ENCODE assay signal across 25 cellular contexts in genomic region chrX:84153538-84153937, GRCh38. TPM values are rescaled to one million over a fixed set of nuclear protein-coding genes. Genes with fewer than 3 reads are reported as not detected.
DNase-seq lines count a peak whose midpoint lies in the region; ATAC-seq, FAIRE-seq and TF ChIP-seq lines count a peak whose summit lies in the region.
"Had no signal": no experiment of that assay in that cellular context is flagged by ENCODE, and none has a peak within 500 bp of the region (broad histone marks: within the 10 kb centered on the region; RNA-seq: fewer than 3 reads in every experiment).

No MANE protein-coding gene starts in this region.

- DNase-seq in IMR-90 = peak; percentile 35
- peak; percentile 41 for DNase-seq in mammary epithelial cell
- DNase-seq in foreskin keratinocyte = peak in 1 of 2 donors; percentile 39
- DNase-seq in small intestine = peak; percentile 6
- DNase-seq in NCI-H82 (lab: John Stamatoyannopoulos, UW) = no peak
- no peak for DNase-seq in DMS53 (lab: John Stamatoyannopoulos, UW)
- no peak for DNase-seq in body of pancreas
- DNase-seq: Caco-2; CD4-positive, alpha-beta T cell; DMS 273 treated with DMSO at 0.1 percent for 48 hours; DND-41; GOT3; Kasumi-1; MG63; NCI-H1417; NCI-H187; NCI-H2227 treated with DMSO at 0.1 percent for 48 hours; NCI-H524 had no signal

- H2AK9ac ChIP-seq in IMR-90 (replicated peaks; ENCODE audit: low read depth, low read length, poor library complexity) = no peak overlapping the region

- H3K56ac ChIP-seq in IMR-90 (ENCODE audit: extremely low read depth, insufficient read depth, low read length) = no peak overlapping the region

- H3K9me3 ChIP-seq in IMR-90 (ENCODE audit: control insufficient read depth, insufficient read depth, low read length) = no peaks in the 10 kb centered on the region
- H3K9me3 ChIP-seq in mammary epithelial cell (replicated peaks; ENCODE audit: insufficient read depth, low read length) = no peaks in the 10 kb centered on the region
- no peaks in the 10 kb centered on the region for H3K9me3 ChIP-seq in small intestine (ENCODE audit: control insufficient read depth, low read depth)
- H3K9me3 ChIP-seq in body of pancreas = no peaks in the 10 kb centered on the region
- H3K9me3 ChIP-seq: Caco-2, MG63, SJSA1 had no signal

- H3K9me1 ChIP-seq in IMR-90 (ENCODE audit: insufficient read depth, low read length) = no peaks in the 10 kb centered on the region

- H3K79me1 ChIP-seq in IMR-90 (ENCODE audit: low read depth in 1 of 2, low read length in 2 of 2) = no peaks in the 10 kb centered on the region

- H3K27me3 ChIP-seq in IMR-90 (ENCODE audit: control insufficient read depth, insufficient read depth, low read length) (no peaks in the 10 kb centered on the region), mammary epithelial cell (ENCODE audit: insufficient read depth, low read length) (no peaks in the 10 kb centered on the region), foreskin keratinocyte (no peaks in the 10 kb centered on the region), small intestine (ENCODE audit: control insufficient read depth in 2 of 2, insufficient read depth in 2 of 2, low read length in 2 of 2) (no peaks in the 10 kb centered on the region), body of pancreas (no peaks in the 10 kb centered on the region)
- H3K27me3 ChIP-seq: MG63, SJSA1 had no signal

- intact Hi-C loops in IMR-90 (cut with micrococcal nuclease) = no loop called here
- intact Hi-C loops in mammary epithelial cell (cut with micrococcal nuclease) = no loop called here
- intact Hi-C loops in body of pancreas (cut with DNase I) = no loop called here

- H3K4me1 ChIP-seq in IMR-90 (ENCODE audit: control insufficient read depth, insufficient read depth, low read length) (no peaks in the 10 kb centered on the region), mammary epithelial cell (ENCODE audit: insufficient read depth, low read length) (peaks cover 6% of the 10 kb centered on the region), foreskin keratinocyte (peaks cover 9% of the 10 kb centered on the region), small intestine (ENCODE audit: control insufficient read depth in 2 of 2, insufficient read depth in 1 of 2, low read depth in 1 of 2, low read length in 1 of 2) (no peaks in the 10 kb centered on the region), body of pancreas (no peaks in the 10 kb centered on the region)
- H3K4me1 ChIP-seq: Caco-2, SJSA1 had no signal

- CTCF ChIA-PET in IMR-90 (lab: Yijun Ruan, JAX) (no interaction called here), mammary epithelial cell (lab: Charles Lee; ENCODE audit: low non-redundant PET) (no interaction called here)

- no CpG with 5 or more reads among the region's 1 CpG for WGBS in IMR-90 (ENCODE audit: extremely low coverage in 2 of 2, insufficient read length in 1 of 2), 2 experiments
- 0% methylated on average over 1 of the region's 1 CpG for WGBS in mammary epithelial cell (ENCODE audit: low coverage, missing lambda C conversion rate)
- 30 to 73% (median 60%) methylated on average over 1 of the region's 1 CpG for WGBS in small intestine, 3 donors
- WGBS in body of pancreas, 2 donors = 67 to 71% methylated on average over 1 of the region's 1 CpG

- FAIRE-seq in small intestine (lab: Jason Lieb, UNC) = no peak
- FAIRE-seq: GM12891, RCC 7860 had no signal

- H3K4me3 ChIP-seq in IMR-90 (ENCODE audit: insufficient read depth, low read depth, low read length) (no peak overlapping the region), mammary epithelial cell (replicated peaks in 1 of 3; ENCODE audit: insufficient read depth in 1 of 3, low read depth in 2 of 3, low read length in 3 of 3) (no peak overlapping the region), small intestine (ENCODE audit: low read depth in 1 of 2, low read length in 2 of 2) (no peak overlapping the region), body of pancreas (no peak overlapping the region)
- H3K4me3 ChIP-seq: MG63, SJSA1 had no signal

- no peaks in the 10 kb centered on the region for H3K79me2 ChIP-seq in mammary epithelial cell (ENCODE audit: insufficient read depth, low read length)

- H4K5ac ChIP-seq in IMR-90 (ENCODE audit: low read depth, low read length) = no peak overlapping the region

- no peak overlapping the region for H2BK20ac ChIP-seq in IMR-90 (ENCODE audit: low read depth, low read length)

- POLR2A ChIA-PET in IMR-90 (lab: Charles Lee; ENCODE audit: unreplicated experiment) = no interaction called here

- H2AK5ac ChIP-seq in IMR-90 (ENCODE audit: low read depth, low read length) = no peak overlapping the region

- H4K20me1 ChIP-seq in IMR-90 (ENCODE audit: insufficient read depth, low read length) (no peaks in the 10 kb centered on the region), mammary epithelial cell (ENCODE audit: insufficient read depth, low read length) (no peaks in the 10 kb centered on the region)

- no peak overlapping the region for H2BK15ac ChIP-seq in IMR-90 (ENCODE audit: low read depth, low read length)

- H4K91ac ChIP-seq in IMR-90 (ENCODE audit: insufficient read depth, low read depth, low read length) = no peak overlapping the region

- no TSS peak for BruUV-seq in IMR-90 (replicated peaks; lab: Mats Ljungman, UMichigan)
- BruUV-seq in mammary epithelial cell (replicated peaks; lab: Mats Ljungman, UMichigan) = no TSS peak

- H3K36me3 ChIP-seq in IMR-90 (ENCODE audit: control insufficient read depth, insufficient read depth, low read length) = no peaks in the 10 kb centered on the region
- H3K36me3 ChIP-seq in mammary epithelial cell (ENCODE audit: insufficient read depth, low read length) = no peaks in the 10 kb centered on the region
- no peaks in the 10 kb centered on the region for H3K36me3 ChIP-seq in small intestine (ENCODE audit: control insufficient read depth in 2 of 2, insufficient read depth in 2 of 2, low read length in 2 of 2)
- H3K36me3 ChIP-seq in body of pancreas (replicated peaks in 1 of 2; ENCODE audit: insufficient read depth in 1 of 2, low read depth in 2 of 2) = no peaks in the 10 kb centered on the region
- H3K36me3 ChIP-seq: MG63, SJSA1 had no signal

- dilution Hi-C loops in IMR-90 (cut with HindIII; ENCODE audit: low sequenced_read_pairs, unreplicated experiment) (no loop called here), mammary epithelial cell (cut with HindIII; ENCODE audit: low sequenced_read_pairs) (no loop called here)

- no peak overlapping the region for H3K9ac ChIP-seq in IMR-90 (ENCODE audit: low read depth, low read length)
- H3K9ac ChIP-seq in mammary epithelial cell (ENCODE audit: insufficient read depth, low read length) = no peak overlapping the region

- TF ChIP-seq RAD21 in IMR-90 (IDR thresholded peaks at IDR 0.05; ENCODE audit: low read length) = no peak

- in situ Hi-C loops in IMR-90 (cut with MboI; ENCODE audit: low sequenced_read_pairs) (no loop called here), mammary epithelial cell (cut with MboI; ENCODE audit: low sequenced_read_pairs in 2 of 2) (no loop called here)

- no peak overlapping the region for H3K4me2 ChIP-seq in IMR-90 (ENCODE audit: low read depth, low read length)
- peak overlapping the region; percentile 47 for H3K4me2 ChIP-seq in mammary epithelial cell (ENCODE audit: insufficient read depth, low read depth, low read length)

- H3K18ac ChIP-seq in IMR-90 (ENCODE audit: low read depth, low read length) = no peak overlapping the region

- no peak overlapping the region for H3K4ac ChIP-seq in IMR-90 (ENCODE audit: low read depth, low read length)

- H3K14ac ChIP-seq in IMR-90 (replicated peaks; ENCODE audit: low read depth, low read length) = no peak overlapping the region

- H3K23ac ChIP-seq in IMR-90 (ENCODE audit: low read depth, low read length) = no peak overlapping the region

- H2AFZ ChIP-seq in IMR-90 (replicated peaks; ENCODE audit: low read length, poor library complexity) (no peak overlapping the region), mammary epithelial cell (ENCODE audit: low read depth, low read length) (no peak overlapping the region)

- TF ChIP-seq POLR2A in IMR-90 (IDR thresholded peaks at IDR 0.05; ENCODE audit: low read depth, low read length) (no peak), body of pancreas (IDR thresholded peaks at IDR 0.05) (no peak)

- H3K27ac ChIP-seq in IMR-90 (ENCODE audit: insufficient read depth, low read length) (no peak overlapping the region), mammary epithelial cell (ENCODE audit: insufficient read depth, low read depth, low read length) (no peak overlapping the region), foreskin keratinocyte (no peak overlapping the region), small intestine (ENCODE audit: low read depth in 1 of 2, low read length in 1 of 2) (no peak overlapping the region), body of pancreas (no peak overlapping the region)
- H3K27ac ChIP-seq: SJSA1 had no signal

- TF ChIP-seq CTCF in IMR-90 (conservative IDR thresholded peaks at IDR 0.05; ENCODE audit: low read depth, low read length) (no peak), mammary epithelial cell (conservative IDR thresholded peaks at IDR 0.05 in 1 of 2, IDR thresholded peaks at IDR 0.05 in 1 of 2; ENCODE audit: extremely low read depth in 1 of 2, insufficient read depth in 1 of 2, low read depth in 1 of 2, low read length in 2 of 2) (no peak), foreskin keratinocyte (conservative IDR thresholded peaks at IDR 0.05) (no peak), body of pancreas (IDR thresholded peaks at IDR 0.05) (no peak)

- H2BK120ac ChIP-seq in IMR-90 (ENCODE audit: low read depth, low read length) = no peak overlapping the region

- H2BK5ac ChIP-seq in IMR-90 (ENCODE audit: low read depth, low read length, poor library complexity, severe bottlenecking) = no peak overlapping the region

- ATAC-seq in IMR-90 (ENCODE audit: low read depth) (no peak), foreskin keratinocyte (peak; percentile 67), body of pancreas (no peak)
- ATAC-seq: HCT116, Right ventricle myocardium inferior had no signal

- no peak overlapping the region; a peak in 1 of 4 replicates for H4K8ac ChIP-seq in IMR-90 (ENCODE audit: low read depth in 2 of 2, low read length in 2 of 2)

TF ChIP-seq in IMR-90, 13 proteins besides CTCF, POLR2A, EP300 and RAD21 (continues in another document):
- no peak for TF ChIP-seq MXI1 (IDR thresholded peaks at IDR 0.05; ENCODE audit: borderline replicate concordance, low read depth, low read length)

RNA-seq across cellular contexts. Expression of gene RPS6KA6, which starts 34.5 kb away (rescaled TPM):
- total RNA-seq in IMR-90 (2012; rRNA removed) (6.8 and 9.4 TPM in 2 replicates), mammary epithelial cell (1 to 10 TPM; 5.3 to 9.0 TPM), foreskin keratinocyte (3.2 and 3.4 TPM in 2 replicates), body of pancreas (1 to 10 TPM in 1 of 2 donors, under 1 TPM in 1; 0.99 to 3.6 TPM)
- polyA plus RNA-seq in IMR-90 (2012; rRNA removed) (2.6 and 3.6 TPM in 2 replicates), mammary epithelial cell (1.8 TPM), foreskin keratinocyte (0.47 and 0.50 TPM in 2 replicates), small intestine (1 to 10 TPM; 2.2 to 4.0 (median 3.5) TPM)
- 0.38 and 0.75 TPM in 2 replicates for polyA plus RNA-seq in IMR-90 (2012; cell fraction: cytosol; rRNA removed)
- polyA plus RNA-seq in IMR-90 (2012; cell fraction: nucleus; rRNA removed; ENCODE audit: low replicate concordance) = 1.2 and 7.6 TPM in 2 replicates
- 1.0 TPM for polyA minus RNA-seq in mammary epithelial cell
- total RNA-seq: A673; CD4-positive, alpha-beta T cell; OCI-LY7 had no signal

Comparison
In these comparisons a context has a peak if more than half of its experiments do, and no peak if none do; other contexts are left out.
1. DNase-seq: peak in IMR-90 (single experiment), mammary epithelial cell (single experiment) and small intestine (single experiment); none in NCI-H82 (single experiment), DMS53 (single experiment) and body of pancreas (0 of 4).